8 cellular contexts compared by ENCODE assay signal in the genomic region with DNA sequence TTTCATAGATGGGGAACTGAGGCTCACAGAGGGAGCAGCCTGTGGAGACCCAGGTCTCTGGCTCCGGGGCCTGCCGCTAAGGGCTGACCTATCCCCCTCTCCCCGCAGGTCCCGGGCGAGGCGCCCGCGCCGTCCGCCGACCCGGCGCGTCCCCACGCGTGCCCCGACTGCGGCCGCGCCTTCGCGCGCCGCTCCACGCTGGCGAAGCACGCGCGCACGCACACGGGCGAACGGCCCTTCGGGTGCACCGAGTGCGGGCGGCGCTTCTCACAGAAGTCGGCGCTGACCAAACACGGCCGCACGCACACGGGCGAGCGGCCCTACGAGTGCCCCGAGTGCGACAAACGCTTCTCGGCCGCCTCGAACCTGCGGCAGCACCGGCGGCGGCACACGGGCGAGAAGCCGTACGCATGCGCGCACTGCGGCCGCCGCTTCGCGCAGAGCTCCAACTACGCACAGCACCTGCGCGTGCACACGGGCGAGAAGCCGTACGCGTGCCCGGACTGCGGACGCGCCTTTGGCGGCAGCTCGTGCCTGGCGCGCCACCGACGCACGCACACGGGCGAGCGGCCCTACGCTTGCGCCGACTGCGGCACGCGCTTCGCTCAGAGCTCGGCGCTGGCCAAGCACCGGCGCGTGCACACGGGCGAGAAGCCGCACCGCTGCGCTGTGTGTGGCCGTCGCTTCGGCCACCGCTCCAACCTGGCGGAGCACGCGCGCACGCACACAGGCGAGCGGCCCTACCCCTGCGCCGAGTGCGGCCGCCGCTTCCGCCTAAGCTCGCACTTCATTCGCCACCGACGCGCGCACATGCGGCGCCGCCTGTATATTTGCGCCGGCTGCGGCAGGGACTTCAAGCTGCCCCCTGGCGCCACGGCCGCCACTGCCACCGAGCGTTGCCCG. TPM values are rescaled to one million over a fixed set of nuclear protein-coding genes. Genes with fewer than 3 reads are reported as not detected.
A peak's percentile ranks its signal among the peaks of the same experiment; 100 is the strongest.
DNase-seq lines count a peak whose midpoint lies in the region; ATAC-seq and TF ChIP-seq lines count a peak whose summit lies in the region.

No MANE protein-coding gene starts in this region.

- no peak for TF ChIP-seq RAD21 in IMR-90 (IDR thresholded peaks at IDR 0.05; ENCODE audit: low read length)

- peak overlapping the region in 1 of 2 experiments; percentile 80; a peak in 1 of 4 replicates for H4K8ac ChIP-seq in IMR-90 (ENCODE audit: low read depth in 2 of 2, low read length in 2 of 2)

- no peaks in the 10 kb centered on the region for H3K27me3 Mint-ChIP-seq in activated naive CD4-positive, alpha-beta T cell treated with anti-CD3 and anti-CD28 coated beads, Interleukin-2, amount 50 U/mL, for 24 hours
- H3K27me3 Mint-ChIP-seq in osteocyte (ENCODE audit: unreplicated experiment), result no peaks in the 10 kb centered on the region

- H3K4me3 Mint-ChIP-seq in activated naive CD4-positive, alpha-beta T cell treated with anti-CD3 and anti-CD28 coated beads, Interleukin-2, amount 50 U/mL, for 24 hours, result peak overlapping the region; percentile 68
- peak overlapping the region; percentile 60 for H3K4me3 Mint-ChIP-seq in osteocyte (ENCODE audit: unreplicated experiment)

- peak overlapping the region; percentile 95 for H2AFZ ChIP-seq in IMR-90 (replicated peaks; ENCODE audit: low read length, poor library complexity)

- no peak overlapping the region for H3K18ac ChIP-seq in IMR-90 (ENCODE audit: low read depth, low read length)

- H3K27ac ChIP-seq in IMR-90 (ENCODE audit: insufficient read depth, low read length), result no peak overlapping the region; the same call in 1 of the 2 replicates
- peak overlapping the region; percentile 82 to 90 for H3K27ac ChIP-seq in testis

- H3K4me3 ChIP-seq in IMR-90 (ENCODE audit: insufficient read depth, low read depth, low read length), result peak overlapping the region; percentile 65
- H3K4me3 ChIP-seq in testis, result peak overlapping the region; percentile 55 to 63

- H3K36me3 Mint-ChIP-seq in activated naive CD4-positive, alpha-beta T cell treated with anti-CD3 and anti-CD28 coated beads, Interleukin-2, amount 50 U/mL, for 24 hours, result peaks cover 3% of the 10 kb centered on the region
- H3K36me3 Mint-ChIP-seq in osteocyte (ENCODE audit: unreplicated experiment), result peaks cover 18% of the 10 kb centered on the region

- peaks cover 6% of the 10 kb centered on the region; the same call in 1 of the 2 replicates for H3K9me1 ChIP-seq in IMR-90 (ENCODE audit: insufficient read depth, low read length)

- H2BK5ac ChIP-seq in IMR-90 (ENCODE audit: low read depth, low read length, poor library complexity, severe bottlenecking), result peak overlapping the region; percentile 6

- H2BK20ac ChIP-seq in IMR-90 (ENCODE audit: low read depth, low read length), result no peak overlapping the region

- H3K14ac ChIP-seq in IMR-90 (replicated peaks; ENCODE audit: low read depth, low read length), result no peak overlapping the region

- no peak overlapping the region for H4K91ac ChIP-seq in IMR-90 (ENCODE audit: insufficient read depth, low read depth, low read length)

- TF ChIP-seq POLR2A in IMR-90 (IDR thresholded peaks at IDR 0.05; ENCODE audit: low read depth, low read length) (no peak), testis (IDR thresholded peaks at IDR 0.05) (no peak)

- no peaks in the 10 kb centered on the region for H3K9me3 Mint-ChIP-seq in activated naive CD4-positive, alpha-beta T cell treated with anti-CD3 and anti-CD28 coated beads, Interleukin-2, amount 50 U/mL, for 24 hours
- H3K9me3 Mint-ChIP-seq in osteocyte (ENCODE audit: unreplicated experiment), result no peaks in the 10 kb centered on the region

- POLR2A ChIA-PET in IMR-90 (lab: Charles Lee; ENCODE audit: unreplicated experiment), result interaction anchor here (0.5 kb wide), 1 partner anchor 10 kb away, joined by 3 read pairs; a partner anchor contains a TSS

- ATAC-seq in GM21390 (IDR thresholded peaks at IDR 0.05; ENCODE audit: unreplicated experiment) (peak; percentile 77), IMR-90 (ENCODE audit: low read depth) (peak; percentile 91)

- peak overlapping the region; percentile 47; the same call in 1 of the 2 replicates for H3K4ac ChIP-seq in IMR-90 (ENCODE audit: low read depth, low read length)

- TF ChIP-seq CTCF in IMR-90 (conservative IDR thresholded peaks at IDR 0.05; ENCODE audit: low read depth, low read length) (no peak), osteocyte (IDR thresholded peaks at IDR 0.05) (peak; percentile 31), testis (IDR thresholded peaks at IDR 0.05) (peak in 1 of 3 experiments; percentile 10)

- peak; percentile 99 for DNase-seq in DMS 273 (lab: John Stamatoyannopoulos, UW; ENCODE audit: unreplicated experiment)
- DNase-seq in IMR-90, result peak; percentile 88
- DNase-seq in SIG-M5 treated with dmso at 0.1 percent for 504 hours (lab: John Stamatoyannopoulos, UW; ENCODE audit: unreplicated experiment), result peak; percentile 88
- peak; percentile 33 to 89 (median 77) for DNase-seq in head of caudate nucleus
- DNase-seq in osteocyte (ENCODE audit: extremely low spot score, unreplicated experiment), result peak; percentile 91
- peak; percentile 78 for DNase-seq in testis

- H4K20me1 ChIP-seq in IMR-90 (ENCODE audit: insufficient read depth, low read length), result peaks cover 9% of the 10 kb centered on the region

- H3K79me1 ChIP-seq in IMR-90 (ENCODE audit: low read depth in 1 of 2, low read length in 2 of 2), result peaks cover 0 to 27% of the 10 kb centered on the region in 2 experiments; a peak in 2 of 4 replicates

- peak overlapping the region; percentile 23 for H3K27ac Mint-ChIP-seq in activated naive CD4-positive, alpha-beta T cell treated with anti-CD3 and anti-CD28 coated beads, Interleukin-2, amount 50 U/mL, for 24 hours
- no peak overlapping the region for H3K27ac Mint-ChIP-seq in osteocyte (ENCODE audit: unreplicated experiment)

- no TSS peak for BruUV-seq in IMR-90 (replicated peaks; lab: Mats Ljungman, UMichigan)

- 5% methylated on average over 101 of the region's 142 CpGs; no CpG with 5 or more reads in 1 of the 2 experiments for WGBS in IMR-90 (ENCODE audit: extremely low coverage in 2 of 2, insufficient read length in 1 of 2), 2 experiments
- 4 to 21% methylated on average over 52 to 116 of the region's 142 CpGs for WGBS in testis, 2 donors

- no peak overlapping the region for H2BK120ac ChIP-seq in IMR-90 (ENCODE audit: low read depth, low read length)

- CTCF ChIA-PET in IMR-90 (lab: Yijun Ruan, JAX), result interaction anchor here (0.7 to 0.8 kb wide), 3 partner anchors 8 to 211 kb away, joined by 3 to 4 read pairs (median 3); a partner anchor contains a TSS

- no peak overlapping the region for H3K56ac ChIP-seq in IMR-90 (ENCODE audit: extremely low read depth, insufficient read depth, low read length)

- intact Hi-C loops in IMR-90 (cut with micrococcal nuclease) (no loop called here), head of caudate nucleus (cut with DNase I) (no loop called here), testis (cut with DNase I; ENCODE audit: low total_unique reads) (no loop called here)

- in situ Hi-C loops in IMR-90 (cut with MboI; ENCODE audit: low sequenced_read_pairs), result loop anchor here (25.0 kb wide), 1 partner anchor 230 kb away; a partner anchor contains a TSS

- H3K4me1 ChIP-seq in IMR-90 (ENCODE audit: control insufficient read depth, insufficient read depth, low read length), result no peaks in the 10 kb centered on the region
- H3K4me1 ChIP-seq in testis, result peaks cover 12% of the 10 kb centered on the region

- H3K36me3 ChIP-seq in IMR-90 (ENCODE audit: control insufficient read depth, insufficient read depth, low read length) (peaks cover 16% of the 10 kb centered on the region), testis (ENCODE audit: low read depth, missing control alignments) (no peaks in the 10 kb centered on the region)

- H3K4me2 ChIP-seq in IMR-90 (ENCODE audit: low read depth, low read length), result peak overlapping the region; percentile 68

- peak overlapping the region; percentile 77 for H3K23ac ChIP-seq in IMR-90 (ENCODE audit: low read depth, low read length)

- H2BK15ac ChIP-seq in IMR-90 (ENCODE audit: low read depth, low read length), result no peak overlapping the region

- H2AK5ac ChIP-seq in IMR-90 (ENCODE audit: low read depth, low read length), result no peak overlapping the region

- H3K27me3 ChIP-seq in IMR-90 (ENCODE audit: control insufficient read depth, insufficient read depth, low read length) (no peaks in the 10 kb centered on the region), testis (no peaks in the 10 kb centered on the region)

- dilution Hi-C loops in IMR-90 (cut with HindIII; ENCODE audit: low sequenced_read_pairs, unreplicated experiment), result no loop called here

- H2AK9ac ChIP-seq in IMR-90 (replicated peaks; ENCODE audit: low read depth, low read length, poor library complexity), result peak overlapping the region; percentile 82

- H3K4me1 Mint-ChIP-seq in activated naive CD4-positive, alpha-beta T cell treated with anti-CD3 and anti-CD28 coated beads, Interleukin-2, amount 50 U/mL, for 24 hours, result peaks cover 26% of the 10 kb centered on the region
- H3K4me1 Mint-ChIP-seq in osteocyte (ENCODE audit: unreplicated experiment), result peaks cover 5% of the 10 kb centered on the region

- H3K9me3 ChIP-seq in IMR-90 (ENCODE audit: control insufficient read depth, insufficient read depth, low read length) (no peaks in the 10 kb centered on the region), testis (no peaks in the 10 kb centered on the region)

- peak overlapping the region; percentile 38; the same call in 1 of the 2 replicates for H3K9ac ChIP-seq in IMR-90 (ENCODE audit: low read depth, low read length)

- peak overlapping the region; percentile 40; the same call in 1 of the 2 replicates for H4K5ac ChIP-seq in IMR-90 (ENCODE audit: low read depth, low read length)

RNA-seq across cellular contexts. Expression of a gene that starts 10.3 kb away (rescaled TPM):
- 5.2 and 5.8 TPM in 2 replicates for total RNA-seq in IMR-90 (2012; rRNA removed)
- polyA plus RNA-seq in IMR-90 (2012; rRNA removed), result 10.9 and 16.8 TPM in 2 replicates
- 13.4 and 37.4 TPM in 2 replicates for polyA plus RNA-seq in IMR-90 (2012; cell fraction: cytosol; rRNA removed)
- 19.9 and 62.3 TPM in 2 replicates for polyA plus RNA-seq in IMR-90 (2012; cell fraction: nucleus; rRNA removed; ENCODE audit: low replicate concordance)
- total RNA-seq in osteocyte, result 12.6 and 12.7 TPM in 2 replicates
- total RNA-seq in testis, result 10 to 100 TPM; 35.6 to 37.2 TPM
- polyA plus RNA-seq in testis (ENCODE audit: insufficient read depth, low read depth, low replicate concordance), result 3.0 TPM

RNA-seq across cellular contexts. Expression of a gene that starts 12.1 kb away (rescaled TPM):
- total RNA-seq in IMR-90 (2012; rRNA removed), result 23.3 and 24.9 TPM in 2 replicates
- 45.5 and 48.9 TPM in 2 replicates for polyA plus RNA-seq in IMR-90 (2012; rRNA removed)
- polyA plus RNA-seq in IMR-90 (2012; cell fraction: cytosol; rRNA removed), result 50.7 and 53.0 TPM in 2 replicates
- polyA plus RNA-seq in IMR-90 (2012; cell fraction: nucleus; rRNA removed; ENCODE audit: low replicate concordance), result 14.2 and 16.1 TPM in 2 replicates
- total RNA-seq in osteocyte, result 26.8 and 30.3 TPM in 2 replicates
- 10 to 100 TPM; 15.2 to 26.1 TPM for total RNA-seq in testis
- polyA plus RNA-seq in testis (ENCODE audit: insufficient read depth, low read depth, low replicate concordance), result 23.6 TPM

RNA-seq across cellular contexts. Expression of a gene that starts 22.5 kb away (rescaled TPM):
- total RNA-seq in IMR-90 (2012; rRNA removed) (6.6 and 6.9 TPM in 2 replicates), osteocyte (12.7 and 13.2 TPM in 2 replicates), testis (1 to 10 TPM; 6.5 to 9.0 TPM)
- polyA plus RNA-seq in IMR-90 (2012; rRNA removed) (5.8 and 6.7 TPM in 2 replicates), testis (ENCODE audit: insufficient read depth, low read depth, low replicate concordance) (6.3 TPM)
- polyA plus RNA-seq in IMR-90 (2012; cell fraction: cytosol; rRNA removed), result 5.6 and 5.8 TPM in 2 replicates
- 5.3 and 10.5 TPM in 2 replicates for polyA plus RNA-seq in IMR-90 (2012; cell fraction: nucleus; rRNA removed; ENCODE audit: low replicate concordance)

RNA-seq across cellular contexts. Expression of a gene that starts 28.0 kb away (rescaled TPM):
- 10.4 and 10.6 TPM in 2 replicates for total RNA-seq in IMR-90 (2012; rRNA removed)
- 25.5 and 31.4 TPM in 2 replicates for polyA plus RNA-seq in IMR-90 (2012; rRNA removed)
- polyA plus RNA-seq in IMR-90 (2012; cell fraction: cytosol; rRNA removed), result 15.2 and 18.1 TPM in 2 replicates
- 6.0 and 10.4 TPM in 2 replicates for polyA plus RNA-seq in IMR-90 (2012; cell fraction: nucleus; rRNA removed; ENCODE audit: low replicate concordance)
- total RNA-seq in osteocyte, result 41.2 and 42.5 TPM in 2 replicates
- 10 to 100 TPM; 17.7 to 19.8 TPM for total RNA-seq in testis
- 24.7 TPM for polyA plus RNA-seq in testis (ENCODE audit: insufficient read depth, low read depth, low replicate concordance)

RNA-seq across cellular contexts. Expression of a gene that starts 35.3 kb away (rescaled TPM):
- total RNA-seq in IMR-90 (2012; rRNA removed), result not detected in 2 replicates
- polyA plus RNA-seq in IMR-90 (2012; rRNA removed), result 0.24 and 0.50 TPM in 2 replicates
- 0.12 and 0.27 TPM in 2 replicates for polyA plus RNA-seq in IMR-90 (2012; cell fraction: cytosol; rRNA removed)
- 0.46 and 0.60 TPM in 2 replicates for polyA plus RNA-seq in IMR-90 (2012; cell fraction: nucleus; rRNA removed; ENCODE audit: low replicate concordance)
- total RNA-seq in osteocyte, result 1.5 and 2.0 TPM in 2 replicates
- 1 to 10 TPM in 1 of 2 donors, under 1 TPM in 1; 0.63 to 2.4 TPM for total RNA-seq in testis
- 3.9 TPM for polyA plus RNA-seq in testis (ENCODE audit: insufficient read depth, low read depth, low replicate concordance)
